In the genomic region with DNA sequence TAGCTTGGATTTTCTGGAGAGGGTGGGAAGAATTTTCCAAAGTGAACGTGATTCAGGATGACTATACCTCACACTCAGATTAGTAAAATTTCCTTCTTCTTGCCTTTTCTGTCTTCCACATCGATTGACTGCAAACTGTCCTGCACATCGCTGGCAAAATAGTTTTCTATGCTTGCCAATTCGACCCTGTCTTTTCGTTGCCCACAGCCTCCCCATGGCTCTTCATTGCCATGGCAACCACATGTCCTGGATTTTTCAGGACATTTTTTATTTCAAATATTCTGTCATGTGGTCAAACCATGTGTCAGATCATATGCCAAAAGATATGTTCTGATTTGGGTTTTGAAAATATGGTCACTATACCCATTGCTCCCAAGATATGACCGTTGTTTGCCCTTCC, we compare ENCODE assay signal across 2 cellular contexts.
TF ChIP-seq lines count a peak whose summit lies in the region.

No MANE protein-coding gene starts in this region.

TF ChIP-seq in GM23338, 12 proteins besides CTCF, POLR2A, EP300 and RAD21:
- no peak for TF ChIP-seq JUNB (IDR thresholded peaks at IDR 0.05; ENCODE audit: unreplicated experiment)

TF ChIP-seq in H1, 55 proteins besides CTCF, POLR2A, EP300 and RAD21:
- TF ChIP-seq POLR2AphosphoS5 (IDR thresholded peaks at IDR 0.05; ENCODE audit: low read depth, low read length) = no peak
- TF ChIP-seq YY1 (IDR thresholded peaks at IDR 0.05; ENCODE audit: low read depth, low read length) = no peak
- TF ChIP-seq CBX8 (IDR thresholded peaks at IDR 0.05; ENCODE audit: borderline replicate concordance, low read depth, low read length) = no peak
- TF ChIP-seq NRF1 (IDR thresholded peaks at IDR 0.05; ENCODE audit: low read depth, low read length) = no peak
- no peak for TF ChIP-seq SP2 (IDR thresholded peaks at IDR 0.05; ENCODE audit: low read length)
- no peak for TF ChIP-seq SAP30 (IDR thresholded peaks at IDR 0.05; ENCODE audit: insufficient read depth, insufficient replicate concordance, low read length)
- no peak for TF ChIP-seq RFX5 (IDR thresholded peaks at IDR 0.05; ENCODE audit: borderline replicate concordance, low read depth, low read length)
- TF ChIP-seq, protein P1, sequence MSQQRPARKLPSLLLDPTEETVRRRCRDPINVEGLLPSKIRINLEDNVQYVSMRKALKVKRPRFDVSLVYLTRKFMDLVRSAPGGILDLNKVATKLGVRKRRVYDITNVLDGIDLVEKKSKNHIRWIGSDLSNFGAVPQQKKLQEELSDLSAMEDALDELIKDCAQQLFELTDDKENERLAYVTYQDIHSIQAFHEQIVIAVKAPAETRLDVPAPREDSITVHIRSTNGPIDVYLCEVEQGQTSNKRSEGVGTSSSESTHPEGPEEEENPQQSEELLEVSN (IDR thresholded peaks at IDR 0.05) = no peak
- no peak for TF ChIP-seq NANOG (IDR thresholded peaks at IDR 0.05; ENCODE audit: insufficient read depth, low read depth, low read length, poor library complexity, severe bottlenecking)
- no peak for TF ChIP-seq BACH1 (IDR thresholded peaks at IDR 0.05; ENCODE audit: low read length)
TF ChIP-seq in H1: peak in this region for 0.
